10 cellular contexts compared by ENCODE assay signal in genomic region chr3:124277516-124277890, GRCh38.
DNase-seq lines count a peak whose midpoint lies in the region; ATAC-seq and TF ChIP-seq lines count a peak whose summit lies in the region.
"Had no signal": no experiment of that assay in that cellular context is flagged by ENCODE, and none has a peak within 500 bp of the region (broad histone marks: within the 10 kb centered on the region; RNA-seq: fewer than 3 reads in every experiment).

No MANE protein-coding gene starts in this region.

- no peak overlapping the region for H3K4me3 ChIP-seq in adipocyte (ENCODE audit: low read length)
- H3K4me3 ChIP-seq in epithelial cell of proximal tubule (ENCODE audit: low read depth, low read length), result no peak overlapping the region
- H3K4me3 ChIP-seq in mucosa of rectum (ENCODE audit: low read length in 2 of 2), result no peak overlapping the region
- H3K4me3 ChIP-seq in tibial artery, result no peak overlapping the region
- H3K4me3 ChIP-seq: smooth muscle cell had no signal

- H3K9ac ChIP-seq in adipocyte (ENCODE audit: low read length) (no peak overlapping the region), mucosa of rectum (ENCODE audit: low read depth in 1 of 2, low read length in 2 of 2) (no peak overlapping the region)

- no peaks in the 10 kb centered on the region for H3K4me1 Mint-ChIP-seq in naive thymus-derived CD8-positive, alpha-beta T cell

- peak; percentile 35 for TF ChIP-seq CTCF in epithelial cell of proximal tubule (conservative IDR thresholded peaks at IDR 0.05; ENCODE audit: low read depth, low read length)
- TF ChIP-seq CTCF in tibial artery (IDR thresholded peaks at IDR 0.05), result peak in 1 of 2 experiments; percentile 7

- H3K9me3 ChIP-seq in adipocyte (ENCODE audit: control insufficient read depth, low read length) (no peaks in the 10 kb centered on the region), mucosa of rectum (ENCODE audit: control insufficient read depth in 2 of 2, low read length in 2 of 2) (no peaks in the 10 kb centered on the region), tibial artery (no peaks in the 10 kb centered on the region)

- POLR2A ChIA-PET in naive thymus-derived CD8-positive, alpha-beta T cell (lab: Charles Lee), result no interaction called here

- H3K9me3 Mint-ChIP-seq in naive thymus-derived CD8-positive, alpha-beta T cell, result no peaks in the 10 kb centered on the region

- H3K36me3 ChIP-seq in adipocyte (ENCODE audit: control insufficient read depth, insufficient read depth, low read length, severe bottlenecking) (no peaks in the 10 kb centered on the region), mucosa of rectum (ENCODE audit: control insufficient read depth in 2 of 2, insufficient read depth in 2 of 2, low read length in 2 of 2) (no peaks in the 10 kb centered on the region), tibial artery (no peaks in the 10 kb centered on the region)

- DNase-seq in adipocyte (ENCODE audit: low read depth) (peak; percentile 24), epithelial cell of proximal tubule (ENCODE audit: low read depth) (no peak), tibial artery (no peak)
- DNase-seq in naive thymus-derived CD8-positive, alpha-beta T cell, result no peak
- DNase-seq: activated T-cell treated with anti-CD3 and anti-CD28 coated beads, Interleukin-2, amount 50 U/mL, for 48 hours; effector memory CD8-positive, alpha-beta T cell had no signal

- H3K4me3 Mint-ChIP-seq in naive thymus-derived CD8-positive, alpha-beta T cell, result no peak overlapping the region
- H3K4me3 Mint-ChIP-seq: effector memory CD8-positive, alpha-beta T cell had no signal

- peaks cover 27% of the 10 kb centered on the region for H3K4me1 ChIP-seq in adipocyte (ENCODE audit: control insufficient read depth, insufficient read depth, low read length)
- H3K4me1 ChIP-seq in mucosa of rectum (ENCODE audit: control insufficient read depth in 2 of 2, insufficient read depth in 2 of 2, low read length in 2 of 2), result peaks cover 14 to 25% of the 10 kb centered on the region in 2 donors
- peaks cover 4 to 100% (median 95%) of the 10 kb centered on the region in 4 donors for H3K4me1 ChIP-seq in tibial artery

- no peaks in the 10 kb centered on the region for H3K36me3 Mint-ChIP-seq in naive thymus-derived CD8-positive, alpha-beta T cell

- H3K27ac ChIP-seq in mucosa of rectum (ENCODE audit: low read depth in 2 of 2, low read length in 2 of 2) (peak overlapping the region; percentile 17 to 38), tibial artery (peak overlapping the region; percentile 83 to 89)

- no peaks in the 10 kb centered on the region for H3K27me3 ChIP-seq in adipocyte (replicated peaks; ENCODE audit: control insufficient read depth, insufficient read depth, low read length)
- H3K27me3 ChIP-seq in mucosa of rectum (ENCODE audit: control insufficient read depth in 2 of 2, insufficient read depth in 2 of 2, low read length in 2 of 2), result no peaks in the 10 kb centered on the region
- H3K27me3 ChIP-seq in tibial artery, result no peaks in the 10 kb centered on the region

- no peak for ATAC-seq in naive thymus-derived CD8-positive, alpha-beta T cell
- no peak for ATAC-seq in GM18867 (IDR thresholded peaks at IDR 0.05; ENCODE audit: unreplicated experiment)
- ATAC-seq in HG02885 (IDR thresholded peaks at IDR 0.05; ENCODE audit: poor library complexity, unreplicated experiment), result no peak
- ATAC-seq: effector memory CD8-positive, alpha-beta T cell had no signal

- H3K27ac Mint-ChIP-seq in naive thymus-derived CD8-positive, alpha-beta T cell, result peak overlapping the region in 1 of 10 donors; percentile 31
- H3K27ac Mint-ChIP-seq: effector memory CD8-positive, alpha-beta T cell had no signal

- peaks cover 3 to 41% (median 8%) of the 10 kb centered on the region in 5 donors for H3K27me3 Mint-ChIP-seq in naive thymus-derived CD8-positive, alpha-beta T cell

- intact Hi-C loops in tibial artery (cut with DNase I; ENCODE audit: low total_unique reads), result no loop called here
